Comparison of ENCODE assay signal across 1 cellular context in the genomic region with DNA sequence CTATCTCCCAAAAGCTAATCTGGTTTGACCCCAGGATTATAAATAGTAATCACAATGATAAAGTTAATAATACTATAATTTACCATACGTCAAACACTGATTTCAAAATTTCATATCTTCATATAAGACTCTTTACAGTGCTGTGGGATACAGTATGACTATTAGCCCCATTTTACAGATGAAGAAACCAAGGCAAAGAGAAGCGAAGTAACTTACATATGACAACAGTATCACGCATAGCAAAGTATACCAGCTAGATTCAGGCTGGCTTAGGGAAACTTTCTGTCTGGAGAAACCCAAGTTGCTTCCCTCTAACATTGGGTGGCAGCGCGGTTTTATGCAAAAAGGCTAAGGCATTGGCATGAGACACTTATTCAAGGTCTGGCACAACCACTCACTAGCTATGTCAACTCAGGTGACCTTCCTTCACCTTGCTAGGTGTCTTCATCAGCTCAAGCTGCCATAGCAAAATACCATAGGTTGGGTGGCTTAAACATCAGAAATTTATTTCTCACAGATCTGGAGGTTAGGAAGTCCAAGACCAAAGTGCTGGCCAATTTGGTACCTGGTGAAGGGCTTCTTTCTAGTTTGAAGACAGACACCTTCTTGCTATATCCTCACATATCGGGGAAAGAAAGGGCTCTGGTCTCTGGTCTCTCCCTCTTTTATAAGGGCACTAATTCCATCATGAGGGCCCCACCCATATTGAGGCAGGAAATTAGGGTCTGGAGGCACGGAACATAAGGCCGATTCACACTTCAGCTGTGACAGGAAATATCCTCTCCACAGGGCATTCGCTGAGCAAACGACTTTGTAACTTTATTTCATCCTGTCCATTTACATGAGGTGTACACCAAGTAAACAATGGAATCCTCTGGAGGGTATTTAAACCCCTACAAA.
TF ChIP-seq lines count a peak whose summit lies in the region.

No MANE protein-coding gene starts in this region.

TF ChIP-seq in Ishikawa, 13 proteins besides CTCF, POLR2A, EP300 and RAD21 (continued from another document):
- TF ChIP-seq, protein P1, sequence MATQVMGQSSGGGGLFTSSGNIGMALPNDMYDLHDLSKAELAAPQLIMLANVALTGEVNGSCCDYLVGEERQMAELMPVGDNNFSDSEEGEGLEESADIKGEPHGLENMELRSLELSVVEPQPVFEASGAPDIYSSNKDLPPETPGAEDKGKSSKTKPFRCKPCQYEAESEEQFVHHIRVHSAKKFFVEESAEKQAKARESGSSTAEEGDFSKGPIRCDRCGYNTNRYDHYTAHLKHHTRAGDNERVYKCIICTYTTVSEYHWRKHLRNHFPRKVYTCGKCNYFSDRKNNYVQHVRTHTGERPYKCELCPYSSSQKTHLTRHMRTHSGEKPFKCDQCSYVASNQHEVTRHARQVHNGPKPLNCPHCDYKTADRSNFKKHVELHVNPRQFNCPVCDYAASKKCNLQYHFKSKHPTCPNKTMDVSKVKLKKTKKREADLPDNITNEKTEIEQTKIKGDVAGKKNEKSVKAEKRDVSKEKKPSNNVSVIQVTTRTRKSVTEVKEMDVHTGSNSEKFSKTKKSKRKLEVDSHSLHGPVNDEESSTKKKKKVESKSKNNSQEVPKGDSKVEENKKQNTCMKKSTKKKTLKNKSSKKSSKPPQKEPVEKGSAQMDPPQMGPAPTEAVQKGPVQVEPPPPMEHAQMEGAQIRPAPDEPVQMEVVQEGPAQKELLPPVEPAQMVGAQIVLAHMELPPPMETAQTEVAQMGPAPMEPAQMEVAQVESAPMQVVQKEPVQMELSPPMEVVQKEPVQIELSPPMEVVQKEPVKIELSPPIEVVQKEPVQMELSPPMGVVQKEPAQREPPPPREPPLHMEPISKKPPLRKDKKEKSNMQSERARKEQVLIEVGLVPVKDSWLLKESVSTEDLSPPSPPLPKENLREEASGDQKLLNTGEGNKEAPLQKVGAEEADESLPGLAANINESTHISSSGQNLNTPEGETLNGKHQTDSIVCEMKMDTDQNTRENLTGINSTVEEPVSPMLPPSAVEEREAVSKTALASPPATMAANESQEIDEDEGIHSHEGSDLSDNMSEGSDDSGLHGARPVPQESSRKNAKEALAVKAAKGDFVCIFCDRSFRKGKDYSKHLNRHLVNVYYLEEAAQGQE (IDR thresholded peaks at IDR 0.05; ENCODE audit: low read depth), result no peak
- TF ChIP-seq CEBPB (IDR thresholded peaks at IDR 0.05) (no peak), TAF1 (IDR thresholded peaks at IDR 0.05; ENCODE audit: low read depth) (no peak), ZBTB7A (IDR thresholded peaks at IDR 0.05; ENCODE audit: low read depth) (no peak), TEAD4 (IDR thresholded peaks at IDR 0.05) (no peak), TCF12 (IDR thresholded peaks at IDR 0.05; ENCODE audit: low read depth) (no peak), NFIC (IDR thresholded peaks at IDR 0.05) (no peak), YY1 (IDR thresholded peaks at IDR 0.05; ENCODE audit: low read depth) (no peak)
- TF ChIP-seq, protein P2, sequence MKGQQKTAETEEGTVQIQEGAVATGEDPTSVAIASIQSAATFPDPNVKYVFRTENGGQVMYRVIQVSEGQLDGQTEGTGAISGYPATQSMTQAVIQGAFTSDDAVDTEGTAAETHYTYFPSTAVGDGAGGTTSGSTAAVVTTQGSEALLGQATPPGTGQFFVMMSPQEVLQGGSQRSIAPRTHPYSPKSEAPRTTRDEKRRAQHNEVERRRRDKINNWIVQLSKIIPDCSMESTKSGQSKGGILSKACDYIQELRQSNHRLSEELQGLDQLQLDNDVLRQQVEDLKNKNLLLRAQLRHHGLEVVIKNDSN (IDR thresholded peaks at IDR 0.05), result no peak
